9 cellular contexts compared by ENCODE assay signal in the genomic region with DNA sequence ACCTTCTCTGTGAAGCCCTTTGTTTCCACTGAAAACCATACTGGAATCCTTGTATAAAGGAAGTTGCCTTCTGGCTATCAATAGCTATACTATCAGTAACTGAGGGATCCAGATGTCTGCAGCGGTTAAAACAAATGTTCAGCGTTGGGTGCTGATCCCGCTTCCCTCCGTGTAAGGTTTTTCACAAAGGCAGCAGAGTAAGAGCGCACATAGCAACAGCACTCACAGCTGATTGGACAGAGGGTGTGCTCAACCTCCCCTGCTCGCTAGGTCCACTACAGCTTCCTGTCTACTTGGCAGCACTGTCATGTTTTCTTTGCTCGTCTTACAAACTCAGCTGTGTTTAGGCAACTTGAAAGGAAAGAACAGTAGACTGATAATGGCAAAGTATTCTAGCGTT. TPM values are rescaled to one million over a fixed set of nuclear protein-coding genes. Genes with fewer than 3 reads are reported as not detected.
DNase-seq lines count a peak whose midpoint lies in the region; ATAC-seq and TF ChIP-seq lines count a peak whose summit lies in the region.
"Had no signal": no experiment of that assay in that cellular context is flagged by ENCODE, and none has a peak within 500 bp of the region (broad histone marks: within the 10 kb centered on the region; RNA-seq: fewer than 3 reads in every experiment).

No MANE protein-coding gene starts in this region.

- peaks cover 32 to 56% of the 10 kb centered on the region in 2 donors for H3K4me1 ChIP-seq in adrenal gland (replicated peaks in 1 of 2)
- H3K4me1 ChIP-seq: BLaER1 treated with 17β-estradiol and CSF1 and Interleukin-3, amounts not matched to agents 10 nM and 100 nM had no signal

- ATAC-seq in Right ventricle myocardium inferior (peak; percentile 99), omental fat pad (ENCODE audit: low FRiP score) (peak; percentile 99), GM18861 (IDR thresholded peaks at IDR 0.05; ENCODE audit: unreplicated experiment) (no peak)

- TF ChIP-seq CTCF in adrenal gland (IDR thresholded peaks at IDR 0.05) (no peak), omental fat pad (IDR thresholded peaks at IDR 0.05) (no peak)

- WGBS in adrenal gland, 4 donors = 8 to 16% (median 12%) methylated on average over 8 of the region's 8 CpGs

- H3K27ac ChIP-seq in adrenal gland = peak overlapping the region in 4 of 5 donors; percentile 22 to 76 (median 72)
- H3K27ac ChIP-seq: BLaER1 treated with 17β-estradiol and CSF1 and Interleukin-3, amounts not matched to agents 10 nM and 100 nM had no signal

- peaks cover 0 to 11% of the 10 kb centered on the region in 2 donors for H3K36me3 ChIP-seq in adrenal gland (replicated peaks in 1 of 2)

- intact Hi-C loops in adrenal gland (cut with DNase I) (no loop called here), Right ventricle myocardium inferior (cut with DNase I) (no loop called here)

- peak overlapping the region in 1 of 4 donors; percentile 45 for H3K4me3 ChIP-seq in adrenal gland
- H3K4me3 ChIP-seq: BLaER1 treated with 17β-estradiol and CSF1 and Interleukin-3, amounts not matched to agents 10 nM and 100 nM had no signal

- H3K9me3 ChIP-seq in adrenal gland (replicated peaks in 1 of 3) = no peaks in the 10 kb centered on the region
- H3K9me3 ChIP-seq: BLaER1 treated with 17β-estradiol and CSF1 and Interleukin-3, amounts not matched to agents 10 nM and 100 nM had no signal

- TF ChIP-seq POLR2A in adrenal gland (IDR thresholded peaks at IDR 0.05) = peak in 1 of 2 donors; percentile 75

- peak; percentile 66 for DNase-seq in activated CD8-positive, alpha-beta memory T cell treated with anti-CD3 and anti-CD28 coated beads for 24 hours
- DNase-seq in activated CD8-positive, alpha-beta memory T cell treated with anti-CD3 and anti-CD28 coated beads, Interleukin-2, amount 50 U/mL, for 48 hours = no peak
- DNase-seq in HK-2 (ENCODE audit: unreplicated experiment) (peak; percentile 51), SHP77 (lab: John Stamatoyannopoulos, UW) (peak; percentile 92 to 95), adrenal gland (peak; percentile 66 to 93 (median 86)), Right ventricle myocardium inferior (ENCODE audit: missing footprints) (peak; percentile 63), omental fat pad (ENCODE audit: low spot score) (no peak)

- H3K27me3 ChIP-seq in adrenal gland = no peaks in the 10 kb centered on the region
- H3K27me3 ChIP-seq: BLaER1 treated with 17β-estradiol and CSF1 and Interleukin-3, amounts not matched to agents 10 nM and 100 nM had no signal

RNA-seq across cellular contexts. Expression of a gene that starts 27.3 kb away (rescaled TPM):
- total RNA-seq in adrenal gland = 10 to 100 TPM; 26.0 to 87.3 (median 43.2) TPM
- 100 to 1,000 TPM in 1 of 3 donors, 10 to 100 TPM in 2; 62.5 to 128 (median 87.8) TPM for polyA plus RNA-seq in adrenal gland
- 21.7 TPM for total RNA-seq in Right ventricle myocardium inferior
- 100 to 1,000 TPM in 1 of 4 donors, 10 to 100 TPM in 3; 43.4 to 123 (median 72.2) TPM for total RNA-seq in omental fat pad

Comparison
In these comparisons a context has a peak if more than half of its experiments do, and no peak if none do; other contexts are left out.
1. DNase-seq: peak in activated CD8-positive, alpha-beta memory T cell treated with anti-CD3 and anti-CD28 coated beads for 24 hours (single experiment), HK-2 (single experiment), SHP77 (2 of 2), adrenal gland (7 of 7) and Right ventricle myocardium inferior (single experiment); none in activated CD8-positive, alpha-beta memory T cell treated with anti-CD3 and anti-CD28 coated beads, Interleukin-2, amount 50 U/mL, for 48 hours (single experiment) and omental fat pad (single experiment).